ENCODE assay signal across 8 cellular contexts in genomic region chr3:129120254-129121004, GRCh38. TPM values are rescaled to one million over a fixed set of nuclear protein-coding genes. Genes with fewer than 3 reads are reported as not detected.
A peak's percentile ranks its signal among the peaks of the same experiment; 100 is the strongest.
DNase-seq lines count a peak whose midpoint lies in the region; ATAC-seq, FAIRE-seq and TF ChIP-seq lines count a peak whose summit lies in the region.

No MANE protein-coding gene starts in this region.

- H3K36me3 ChIP-seq in SK-N-MC (ENCODE audit: insufficient read depth, low read length) (no peaks in the 10 kb centered on the region), ovary (no peaks in the 10 kb centered on the region), thymus (ENCODE audit: control insufficient read depth, insufficient read depth) (no peaks in the 10 kb centered on the region)

- intact Hi-C loops in CD14-positive monocyte (cut with micrococcal nuclease) (no loop called here), head of caudate nucleus (cut with DNase I) (no loop called here), ovary (cut with DNase I) (loop anchor here in 1 of 4 donors (2.0 kb wide), 1 partner anchor 62 kb away; the partner anchor contains the start of gene CNBP)

- peak overlapping the region; percentile 87 to 90 for H3K4me3 Mint-ChIP-seq in CD14-positive monocyte
- peak overlapping the region; percentile 96 for H3K4me3 Mint-ChIP-seq in activated naive CD8-positive, alpha-beta T cell

- peaks cover 11% of the 10 kb centered on the region for H3K4me1 ChIP-seq in ovary (ENCODE audit: insufficient read depth)
- peaks cover 26% of the 10 kb centered on the region for H3K4me1 ChIP-seq in thymus (ENCODE audit: control insufficient read depth, insufficient read depth, low read length)

- H3K27me3 Mint-ChIP-seq in CD14-positive monocyte (ENCODE audit: low read depth in 3 of 3) = peaks cover 3 to 9% (median 4%) of the 10 kb centered on the region in 3 donors
- H3K27me3 Mint-ChIP-seq in activated naive CD8-positive, alpha-beta T cell = no peaks in the 10 kb centered on the region

- peak overlapping the region; percentile 75 for H3K9ac ChIP-seq in SK-N-MC (ENCODE audit: insufficient read length)

- TF ChIP-seq POLR2A in ovary (IDR thresholded peaks at IDR 0.05) = peak; percentile 18

- H3K4me3 ChIP-seq in SK-N-MC (peak overlapping the region; percentile 90), ovary (peak overlapping the region; percentile 83), thymus (ENCODE audit: low read length) (peak overlapping the region; percentile 62)

- TF ChIP-seq CTCF in CD14-positive monocyte (IDR thresholded peaks at IDR 0.05) = no peak
- TF ChIP-seq CTCF in ovary (IDR thresholded peaks at IDR 0.05) = peak in 2 of 3 donors; percentile 38 to 41

- TF ChIP-seq EP300 in ovary (IDR thresholded peaks at IDR 0.05) = no peak

- peak; percentile 98 for FAIRE-seq in GM19239 (lab: Jason Lieb, UNC)

- no peaks in the 10 kb centered on the region for H3K9me3 ChIP-seq in SK-N-MC (ENCODE audit: low read depth, low read length)
- H3K9me3 ChIP-seq in ovary = no peaks in the 10 kb centered on the region
- no peaks in the 10 kb centered on the region for H3K9me3 ChIP-seq in thymus (ENCODE audit: control insufficient read depth)

- H3K9me3 Mint-ChIP-seq in CD14-positive monocyte = peaks cover 0 to 4% (median 0%) of the 10 kb centered on the region in 7 donors
- no peaks in the 10 kb centered on the region for H3K9me3 Mint-ChIP-seq in activated naive CD8-positive, alpha-beta T cell (ENCODE audit: low read depth)

- WGBS in ovary, 3 donors = 0 to 2% (median 1%) methylated on average over 17 to 18 of the region's 18 CpGs
- WGBS in thymus = under 1% methylated on average over 18 of the region's 18 CpGs

- DNase-seq in CD14-positive monocyte (ENCODE audit: low spot score) (peak; percentile 92), GM19239 (ENCODE audit: insufficient read length, low spot score) (peak; percentile 94), SK-N-MC (ENCODE audit: low read depth, low spot score) (peak; percentile 57), head of caudate nucleus (peak; percentile 26 to 83 (median 58)), ovary (peak; percentile 84 to 90 (median 88))

- H3K27me3 ChIP-seq in ovary (no peaks in the 10 kb centered on the region), thymus (ENCODE audit: control insufficient read depth, insufficient read depth) (no peaks in the 10 kb centered on the region)

- H3K4me1 Mint-ChIP-seq in CD14-positive monocyte = peaks cover 54% of the 10 kb centered on the region
- peaks cover 45% of the 10 kb centered on the region for H3K4me1 Mint-ChIP-seq in activated naive CD8-positive, alpha-beta T cell (ENCODE audit: low read depth)

- peak; percentile 71 for ATAC-seq in HG03442 (IDR thresholded peaks at IDR 0.05; ENCODE audit: unreplicated experiment)

- H3K27ac Mint-ChIP-seq in CD14-positive monocyte = peak overlapping the region; percentile 84 to 96 (median 92)
- H3K27ac Mint-ChIP-seq in activated naive CD8-positive, alpha-beta T cell = peak overlapping the region; percentile 100

- H3K27ac ChIP-seq in SK-N-MC (peak overlapping the region; percentile 90), ovary (peak overlapping the region; percentile 90 to 95), thymus (ENCODE audit: low read depth) (peak overlapping the region; percentile 95)

- H3K36me3 Mint-ChIP-seq in CD14-positive monocyte = peaks cover 34 to 39% of the 10 kb centered on the region in 2 donors
- H3K36me3 Mint-ChIP-seq in activated naive CD8-positive, alpha-beta T cell = peaks cover 12% of the 10 kb centered on the region

RNA-seq across cellular contexts. Expression of gene RAB43, which starts 1.2 kb away (rescaled TPM):
- polyA plus RNA-seq in CD14-positive monocyte (1 to 10 TPM; 7.1 to 8.5 TPM), ovary (10 to 100 TPM in 1 of 2 donors, under 1 TPM in 1; 0.88 to 22.3 TPM), thymus (21.2 TPM)
- 10 to 100 TPM; 10.9 to 37.7 (median 24.8) TPM for total RNA-seq in ovary

RNA-seq across cellular contexts. Expression of gene ISY1, which starts 40.4 kb away (rescaled TPM):
- 10 to 100 TPM; 67.9 to 70.7 TPM for polyA plus RNA-seq in CD14-positive monocyte
- total RNA-seq in ovary = 10 to 100 TPM; 13.1 to 36.6 (median 28.5) TPM
- polyA plus RNA-seq in ovary = 10 to 100 TPM; 31.7 to 45.3 TPM
- 34.8 TPM for polyA plus RNA-seq in thymus

RNA-seq across cellular contexts. Expression of gene GP9, which starts 59.9 kb away (rescaled TPM):
- 1 to 10 TPM in 1 of 2 donors, under 1 TPM in 1; 0.74 to 2.7 TPM for polyA plus RNA-seq in CD14-positive monocyte
- total RNA-seq in ovary = not detected
- polyA plus RNA-seq in ovary = not detected
- polyA plus RNA-seq in thymus = 0.02 TPM

Comparison
In these comparisons a context has a peak if more than half of its experiments do, and no peak if none do; other contexts are left out.
1. Peak in every context shown above with its lines: DNase-seq, ATAC-seq, H3K4me3 ChIP-seq and H3K27ac ChIP-seq.